In genomic region chr6:111478064-111478476, GRCh38 we compare ENCODE assay signal across 10 cellular contexts. TPM values are rescaled to one million over a fixed set of nuclear protein-coding genes. Genes with fewer than 3 reads are reported as not detected.
DNase-seq lines count a peak whose midpoint lies in the region; ATAC-seq and TF ChIP-seq lines count a peak whose summit lies in the region.
"Had no signal": no experiment of that assay in that cellular context is flagged by ENCODE, and none has a peak within 500 bp of the region (broad histone marks: within the 10 kb centered on the region; RNA-seq: fewer than 3 reads in every experiment).

No MANE protein-coding gene starts in this region.

- intact Hi-C loops in upper lobe of right lung (cut with DNase I), result no loop called here

- H3K36me3 ChIP-seq in upper lobe of right lung, result no peaks in the 10 kb centered on the region

- no peaks in the 10 kb centered on the region for H3K27me3 ChIP-seq in upper lobe of right lung

- POLR2A ChIA-PET in RWPE1 (lab: Yijun Ruan, JAX; ENCODE audit: low non-redundant PET), result no interaction called here

- TF ChIP-seq CTCF in RWPE1 (conservative IDR thresholded peaks at IDR 0.05; ENCODE audit: low read depth) (no peak), fibroblast of mammary gland (conservative IDR thresholded peaks at IDR 0.05; ENCODE audit: control insufficient read depth, insufficient read depth, low read depth, low read length) (no peak), upper lobe of right lung (IDR thresholded peaks at IDR 0.05) (no peak)

- H3K9me3 ChIP-seq in upper lobe of right lung, result no peaks in the 10 kb centered on the region

- CTCF ChIA-PET in RWPE1 (lab: Yijun Ruan, JAX), result interaction anchor here (0.6 kb wide), 1 partner anchor 971 kb away, joined by 3 read pairs; no protein-coding TSS in a partner anchor

- no peak overlapping the region for H3K4me3 ChIP-seq in fibroblast of mammary gland (ENCODE audit: control insufficient read depth, low read depth, low read length)
- no peak overlapping the region for H3K4me3 ChIP-seq in upper lobe of right lung

- H3K4me1 ChIP-seq in upper lobe of right lung, result peaks cover 53% of the 10 kb centered on the region

- no peak for ATAC-seq in upper lobe of right lung
- ATAC-seq in HG03175 (IDR thresholded peaks at IDR 0.05; ENCODE audit: unreplicated experiment), result no peak

- DNase-seq in NOMO-1 treated with DMSO at 0.1 percent for 48 hours (lab: John Stamatoyannopoulos, UW; ENCODE audit: unreplicated experiment) (peak; percentile 8), NOMO-1 treated with dmso at 0.1 percent for 144 hours (lab: John Stamatoyannopoulos, UW; ENCODE audit: unreplicated experiment) (no peak), RWPE1 (ENCODE audit: low spot score) (peak; percentile 28), fibroblast of mammary gland (ENCODE audit: low read depth) (peak; percentile 38), upper lobe of right lung (no peak), superior temporal gyrus (ENCODE audit: extremely low spot score) (no peak)
- no peak for DNase-seq in activated CD4-positive, CD25-positive, alpha-beta regulatory T cell (lab: John Stamatoyannopoulos, UW)
- DNase-seq: NCI-H1092 had no signal

- no peak overlapping the region for H3K27ac ChIP-seq in RWPE1
- peak overlapping the region; percentile 48 for H3K27ac ChIP-seq in upper lobe of right lung
- H3K27ac ChIP-seq: coronary artery had no signal

RNA-seq across cellular contexts. Expression of gene REV3L, which starts 4.9 kb away (rescaled TPM):
- 37.5 TPM for total RNA-seq in upper lobe of right lung

Comparison
In these comparisons a context has a peak if more than half of its experiments do, and no peak if none do; other contexts are left out.
1. DNase-seq: peak in NOMO-1 treated with DMSO at 0.1 percent for 48 hours (single experiment), RWPE1 (single experiment) and fibroblast of mammary gland (single experiment); none in NOMO-1 treated with dmso at 0.1 percent for 144 hours (single experiment), upper lobe of right lung (single experiment), superior temporal gyrus (single experiment) and activated CD4-positive, CD25-positive, alpha-beta regulatory T cell (0 of 4).